In the genomic region with DNA sequence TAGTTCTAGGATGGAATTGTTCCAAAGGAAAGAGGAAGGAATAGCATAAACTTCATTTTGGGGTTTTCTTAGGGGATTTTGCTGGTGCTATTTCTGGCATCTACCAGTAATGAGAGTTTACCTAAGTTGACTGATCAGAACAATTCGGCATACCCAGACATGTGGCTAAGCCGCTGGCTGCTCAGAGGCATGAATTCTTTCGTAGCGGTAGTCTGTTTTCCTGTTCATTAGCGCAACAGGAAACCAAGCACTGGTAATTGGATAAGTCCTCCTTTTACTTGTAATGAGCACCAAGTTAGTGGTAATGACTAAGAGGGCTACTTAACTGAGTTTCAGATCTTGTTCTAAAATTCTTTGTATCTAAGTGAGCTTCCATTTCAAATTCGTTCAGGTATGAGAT, we compare ENCODE assay signal across 8 cellular contexts. TPM values are rescaled to one million over a fixed set of nuclear protein-coding genes. Genes with fewer than 3 reads are reported as not detected.
A peak's percentile ranks its signal among the peaks of the same experiment; 100 is the strongest.
DNase-seq lines count a peak whose midpoint lies in the region; ATAC-seq and TF ChIP-seq lines count a peak whose summit lies in the region.

No MANE protein-coding gene starts in this region.

- H4K20me1 ChIP-seq in OCI-LY1 (ENCODE audit: insufficient read depth, low read length) = no peaks in the 10 kb centered on the region

- ATAC-seq in GM18858 (IDR thresholded peaks at IDR 0.05; ENCODE audit: unreplicated experiment) (peak; percentile 23), HG02763 (IDR thresholded peaks at IDR 0.05; ENCODE audit: unreplicated experiment) (peak; percentile 30), omental fat pad (ENCODE audit: low FRiP score) (no peak)

- TF ChIP-seq CTCF in OCI-LY1 (IDR thresholded peaks at IDR 0.05; ENCODE audit: low read length) = no peak
- no peak for TF ChIP-seq CTCF in omental fat pad (IDR thresholded peaks at IDR 0.05)

- peaks cover 8% of the 10 kb centered on the region for H3K36me3 ChIP-seq in OCI-LY1 (ENCODE audit: insufficient read depth, low read length)

- H3K4me1 ChIP-seq in OCI-LY1 (ENCODE audit: insufficient read depth, low read length, severe bottlenecking) = peaks cover 60% of the 10 kb centered on the region

- H3K27me3 ChIP-seq in OCI-LY1 (ENCODE audit: insufficient read depth, low read length) = no peaks in the 10 kb centered on the region

- H3K9me3 ChIP-seq in OCI-LY1 (ENCODE audit: low read length) = 0 out of 2 replicates have a peak, but pooled peaks cover 4% of the 10 kb centered on the region

- H3F3A ChIP-seq in OCI-LY1 (ENCODE audit: insufficient read depth, low read length) = 0 out of 2 replicates have a peak, but pooled peaks cover 9% of the 10 kb centered on the region

- no peak overlapping the region for H2AFZ ChIP-seq in OCI-LY1 (ENCODE audit: low read length)

- no peaks in the 10 kb centered on the region for H3K9me2 ChIP-seq in OCI-LY1 (ENCODE audit: low read depth, low read length)

- no peak overlapping the region for H3K4me3 ChIP-seq in OCI-LY1 (ENCODE audit: low read depth, low read length, poor library complexity, severe bottlenecking)

- DNase-seq in iris pigment epithelial cell (ENCODE audit: low read depth) (peak; percentile 6), omental fat pad (ENCODE audit: low spot score) (no peak), GDM1 (lab: John Stamatoyannopoulos, UW) (no peak), mucosa of gallbladder (ENCODE audit: low spot score) (no peak), NCI-H187 (lab: John Stamatoyannopoulos, UW) (no peak)

- no peak overlapping the region for H3K27ac ChIP-seq in OCI-LY1 (ENCODE audit: low read depth, low read length, poor library complexity, severe bottlenecking)

- H3K79me2 ChIP-seq in OCI-LY1 (ENCODE audit: insufficient read depth, low read length) = no peaks in the 10 kb centered on the region

- peak overlapping the region; percentile 6; the same call in 1 of the 2 replicates for H3K4me2 ChIP-seq in OCI-LY1 (ENCODE audit: low read length)

- no peak overlapping the region for H3K9ac ChIP-seq in OCI-LY1 (ENCODE audit: low read length)

RNA-seq across cellular contexts. Expression of a gene that starts 38.6 kb away (rescaled TPM):
- total RNA-seq in omental fat pad (10 to 100 TPM in 2 of 4 donors, 1 to 10 TPM in 2; 6.6 to 30.9 (median 9.2) TPM), mucosa of gallbladder (7.4 TPM)
